ENCODE assay signal across 28 cellular contexts in genomic region chr11:6197466-6198200, GRCh38. TPM values are rescaled to one million over a fixed set of nuclear protein-coding genes. Genes with fewer than 3 reads are reported as not detected.
"Had no signal": no experiment of that assay in that cellular context is flagged by ENCODE, and none has a peak within 500 bp of the region (broad histone marks: within the 10 kb centered on the region; RNA-seq: fewer than 3 reads in every experiment).

No MANE protein-coding gene starts in this region.

- H3K27me3 Mint-ChIP-seq: stimulated activated naive CD8-positive, alpha-beta T cell treated with anti-CD3 and anti-CD28 coated beads, Interleukin-15, Interleukin-2, amounts not matched to agents 100 ng/mL and 50 ng/mL, for 24 hours; T-cell had no signal

- H3K4me1 ChIP-seq: pancreas, psoas muscle, right atrium auricular region, thyroid gland, upper lobe of right lung had no signal

- H3K9me3 Mint-ChIP-seq: naive thymus-derived CD8-positive, alpha-beta T cell; stimulated activated naive CD8-positive, alpha-beta T cell treated with anti-CD3 and anti-CD28 coated beads, Interleukin-15, Interleukin-2, amounts not matched to agents 100 ng/mL and 50 ng/mL, for 24 hours; T-cell; T-helper 2 cell treated with Interferon-gamma antibody and Interleukin-4, amounts not matched to agents 5 μg/mL and 100 μg/mL, for 36 hours had no signal

- H3K27me3 ChIP-seq: cardiac muscle cell, heart right ventricle, left lung, pancreas, right atrium auricular region, thyroid gland, upper lobe of right lung had no signal

- H3K36me3 ChIP-seq: cardiac muscle cell, heart right ventricle, left lung, pancreas, right atrium auricular region, thyroid gland, upper lobe of right lung had no signal

- H3K9me3 ChIP-seq: heart right ventricle, left lung, pancreas, psoas muscle, right atrium auricular region, thyroid gland, upper lobe of right lung had no signal

- H3K27ac Mint-ChIP-seq: stimulated activated naive CD8-positive, alpha-beta T cell treated with anti-CD3 and anti-CD28 coated beads, Interleukin-15, Interleukin-2, amounts not matched to agents 100 ng/mL and 50 ng/mL, for 24 hours; T-cell; T-helper 2 cell treated with Interferon-gamma antibody and Interleukin-4, amounts not matched to agents 5 μg/mL and 100 μg/mL, for 36 hours had no signal

- H3K4me3 ChIP-seq: cardiac muscle cell, heart right ventricle, left lung, lung, pancreas, psoas muscle, right atrium auricular region, thyroid gland, upper lobe of right lung had no signal

- DNase-seq: activated CD4-positive, alpha-beta T cell treated with anti-CD3 and anti-CD28 coated beads, Interleukin-2, amount 50 U/mL, for 4 hours; activated CD8-positive, alpha-beta memory T cell treated with anti-CD3 and anti-CD28 coated beads, Interleukin-2, amount 50 U/mL, for 48 hours; activated gamma-delta T cell; activated naive CD4-positive, alpha-beta T cell treated with anti-CD3 and anti-CD28 coated beads, Interleukin-2, amount 50 U/mL, for 16 hours; activated T-cell treated with anti-CD3 and anti-CD28 coated beads, Interleukin-2, amount 50 U/mL, for 48 hours; cortex of kidney; heart right ventricle; left lung; naive thymus-derived CD8-positive, alpha-beta T cell; pancreas; psoas muscle; stimulated activated CD4-positive, alpha-beta T cell treated with anti-CD3 and anti-CD28 coated beads, Interleukin-12 subunit alpha, Interleukin-12 subunit beta, amount 100 ng/mL, for 4 hours; substantia nigra; T-cell; thyroid gland; upper lobe of right lung had no signal

- H3K27ac ChIP-seq: cardiac muscle cell, epithelial cell of prostate, heart right ventricle, left lung, pancreas, psoas muscle, right atrium auricular region, thyroid gland, upper lobe of right lung had no signal

- ATAC-seq: heart right ventricle; left lung; naive thymus-derived CD8-positive, alpha-beta T cell; pancreas; psoas muscle; SK-N-SH treated with all-trans-retinoic acid at 6 μM for 48 hours; T-cell; upper lobe of right lung had no signal

- H3K4me3 Mint-ChIP-seq: naive thymus-derived CD8-positive, alpha-beta T cell; stimulated activated naive CD8-positive, alpha-beta T cell treated with anti-CD3 and anti-CD28 coated beads, Interleukin-15, Interleukin-2, amounts not matched to agents 100 ng/mL and 50 ng/mL, for 24 hours; T-cell; T-helper 2 cell treated with Interferon-gamma antibody and Interleukin-4, amounts not matched to agents 5 μg/mL and 100 μg/mL, for 36 hours had no signal

RNA-seq across cellular contexts. Expression of gene OR52W1, which starts 1.4 kb away (rescaled TPM):
- total RNA-seq: activated CD8-positive, alpha-beta memory T cell treated with anti-CD3 and anti-CD28 coated beads for 36 hours; cardiac muscle cell; cerebellum; fibroblast of villous mesenchyme; heart right ventricle; kidney epithelial cell; left lung; lung; naive thymus-derived CD8-positive, alpha-beta T cell; pancreas; psoas muscle; right atrium auricular region; T-cell; thyroid gland; upper lobe of right lung had no signal
- polyA plus RNA-seq: adipose tissue; cardiac muscle cell; heart right ventricle; lung; naive thymus-derived CD8-positive, alpha-beta T cell; pancreas; psoas muscle had no signal

RNA-seq across cellular contexts. Expression of gene C11orf42, which starts 7.7 kb away (rescaled TPM):
- total RNA-seq: activated CD8-positive, alpha-beta memory T cell treated with anti-CD3 and anti-CD28 coated beads for 36 hours; cardiac muscle cell; cerebellum; heart right ventricle; kidney epithelial cell; left lung; lung; naive thymus-derived CD8-positive, alpha-beta T cell; pancreas; psoas muscle; right atrium auricular region; T-cell; thyroid gland; upper lobe of right lung had no signal
- polyA plus RNA-seq: adipose tissue; heart right ventricle; lung; naive thymus-derived CD8-positive, alpha-beta T cell; pancreas; psoas muscle had no signal

RNA-seq across cellular contexts. Expression of gene OR52B2, which starts 27.5 kb away (rescaled TPM):
- total RNA-seq: activated CD8-positive, alpha-beta memory T cell treated with anti-CD3 and anti-CD28 coated beads for 36 hours; fibroblast of villous mesenchyme; heart right ventricle; kidney epithelial cell; lung; naive thymus-derived CD8-positive, alpha-beta T cell; pancreas; psoas muscle; right atrium auricular region; T-cell; upper lobe of right lung had no signal
- polyA plus RNA-seq: adipose tissue; cardiac muscle cell; heart right ventricle; lung; naive thymus-derived CD8-positive, alpha-beta T cell; pancreas; psoas muscle had no signal

RNA-seq across cellular contexts. Expression of gene CNGA4, which starts 41.3 kb away (rescaled TPM):
- total RNA-seq: activated CD8-positive, alpha-beta memory T cell treated with anti-CD3 and anti-CD28 coated beads for 36 hours; psoas muscle; right atrium auricular region; upper lobe of right lung had no signal
